Comparison of ENCODE assay signal across 11 cellular contexts in genomic region chr17:67467500-67468481, GRCh38.
DNase-seq lines count a peak whose midpoint lies in the region; ATAC-seq and FAIRE-seq lines count a peak whose summit lies in the region.
"Had no signal": no experiment of that assay in that cellular context is flagged by ENCODE, and none has a peak within 500 bp of the region (broad histone marks: within the 10 kb centered on the region; RNA-seq: fewer than 3 reads in every experiment).

No MANE protein-coding gene starts in this region.

- peaks cover 5% of the 10 kb centered on the region for H3K79me1 ChIP-seq in mesendoderm (ENCODE audit: low read length)

- H2BK15ac ChIP-seq in mesendoderm (replicated peaks; ENCODE audit: low read depth), result no peak overlapping the region

- no peak overlapping the region for H4K5ac ChIP-seq in mesendoderm (ENCODE audit: low read length)

- no peak overlapping the region for H3K27ac ChIP-seq in mesendoderm (ENCODE audit: low read depth, low read length)
- H3K27ac ChIP-seq: thoracic aorta had no signal

- no peak overlapping the region for H3K23ac ChIP-seq in mesendoderm (ENCODE audit: low read length)

- no peak overlapping the region for H3K18ac ChIP-seq in mesendoderm (ENCODE audit: low read length)

- H4K8ac ChIP-seq in mesendoderm (ENCODE audit: low read depth, low read length), result no peak overlapping the region

- no peaks in the 10 kb centered on the region for H3K27me3 ChIP-seq in mesendoderm (ENCODE audit: insufficient read depth, low read length, poor library complexity)

- peak; percentile 61 for FAIRE-seq in GM18507 (lab: Jason Lieb, UNC)

- H3K4me1 ChIP-seq in mesendoderm (ENCODE audit: control insufficient read depth, low read depth, low read length), result no peaks in the 10 kb centered on the region

- no peak overlapping the region for H3K4ac ChIP-seq in mesendoderm (ENCODE audit: low read depth, low read length)

- WGBS in mesendoderm (ENCODE audit: extremely low coverage, insufficient coverage, low lambda C conversion rate), result no CpG with 5 or more reads among the region's 9 CpGs

- no peak overlapping the region for H2AK5ac ChIP-seq in mesendoderm (ENCODE audit: low read length)

- DNase-seq in COLO668 (lab: John Stamatoyannopoulos, UW; ENCODE audit: unreplicated experiment) (peak; percentile 6), GM18507 (ENCODE audit: extremely low spot score, insufficient read length, low read depth) (no peak), NCI-H2171 treated with DMSO at 0.1 percent for 48 hours (lab: John Stamatoyannopoulos, UW) (peak; percentile 96), germinal center (ENCODE audit: low spot score) (peak; percentile 59), mesendoderm (no peak)
- DNase-seq: NCI-H446; stimulated activated CD4-positive, alpha-beta T cell treated with anti-CD3 and anti-CD28 coated beads, Interleukin-1b, Interleukin-23, amount 100 ng/mL, for 48 hours had no signal

- H3K4me3 ChIP-seq in mesendoderm (ENCODE audit: low read length), result no peak overlapping the region
- H3K4me3 ChIP-seq: thoracic aorta had no signal

- peaks cover 7% of the 10 kb centered on the region for H3K79me2 ChIP-seq in mesendoderm (ENCODE audit: control insufficient read depth, insufficient read depth, low read length)

- no peak overlapping the region for H3K4me2 ChIP-seq in mesendoderm (ENCODE audit: low read length)

- H3K56ac ChIP-seq in mesendoderm (ENCODE audit: low read length), result no peak overlapping the region

- ATAC-seq in HG02759 (IDR thresholded peaks at IDR 0.05; ENCODE audit: unreplicated experiment) (no peak), GM18867 (IDR thresholded peaks at IDR 0.05; ENCODE audit: unreplicated experiment) (no peak), HG02588 (IDR thresholded peaks at IDR 0.05; ENCODE audit: unreplicated experiment) (no peak)

- no peak overlapping the region for H2BK120ac ChIP-seq in mesendoderm (ENCODE audit: low read depth, low read length)

- no peaks in the 10 kb centered on the region for H3K36me3 ChIP-seq in mesendoderm (ENCODE audit: control insufficient read depth, insufficient read depth, low read length)
- H3K36me3 ChIP-seq: thoracic aorta had no signal

- H2BK5ac ChIP-seq in mesendoderm (ENCODE audit: low read length), result no peak overlapping the region

- H3K9ac ChIP-seq in mesendoderm (ENCODE audit: low read length), result no peak overlapping the region

Comparison
In these comparisons a context has a peak if more than half of its experiments do, and no peak if none do; other contexts are left out.
1. DNase-seq: peak in COLO668 (single experiment), NCI-H2171 treated with DMSO at 0.1 percent for 48 hours (single experiment) and germinal center (single experiment); none in GM18507 (single experiment) and mesendoderm (single experiment).